In the genomic region with DNA sequence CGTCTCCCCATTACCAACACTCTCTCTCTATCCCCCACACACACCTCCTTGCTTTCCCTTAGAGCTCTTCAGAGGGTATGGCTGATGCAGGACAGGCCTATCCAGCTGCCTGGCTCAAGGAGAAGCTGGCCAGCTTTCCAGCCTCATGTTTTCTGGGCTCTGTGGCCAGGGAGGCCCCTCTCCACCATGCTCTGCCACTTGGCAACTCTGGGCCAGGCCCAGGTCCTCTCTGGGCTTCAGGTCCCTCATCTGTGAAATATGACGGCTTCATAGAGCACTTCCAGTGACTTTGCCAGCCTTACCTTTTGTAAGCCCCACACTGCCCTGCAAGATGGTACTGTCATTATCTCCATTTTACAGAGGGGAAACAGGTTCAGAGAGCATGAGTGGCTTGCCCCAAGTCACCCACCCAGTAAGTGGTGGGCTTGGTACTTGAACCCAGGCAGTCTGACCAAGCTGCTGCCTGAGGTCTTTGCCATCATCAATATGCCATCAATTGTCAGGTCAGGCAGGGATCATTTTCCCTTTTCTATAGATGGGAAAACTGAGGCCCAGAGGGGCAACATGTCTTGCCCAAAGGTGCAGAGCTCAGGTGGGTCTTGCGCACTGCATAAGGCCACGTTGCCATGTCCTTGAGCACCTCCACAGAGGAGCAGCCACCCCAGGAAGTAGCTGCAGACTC, we compare ENCODE assay signal across 16 cellular contexts. TPM values are rescaled to one million over a fixed set of nuclear protein-coding genes. Genes with fewer than 3 reads are reported as not detected.
DNase-seq lines count a peak whose midpoint lies in the region; ATAC-seq and TF ChIP-seq lines count a peak whose summit lies in the region.
"Had no signal": no experiment of that assay in that cellular context is flagged by ENCODE, and none has a peak within 500 bp of the region (broad histone marks: within the 10 kb centered on the region; RNA-seq: fewer than 3 reads in every experiment).

No MANE protein-coding gene starts in this region.

- DNase-seq in activated naive CD8-positive, alpha-beta T cell treated with anti-CD3 and anti-CD28 coated beads, Interleukin-2, amount 10 ng/mL, durations not matched to agents 7 days and 5 days, result no peak
- DNase-seq in osteoblast (ENCODE audit: insufficient read length, low spot score, missing footprints), result peak; percentile 48
- no peak for DNase-seq in NCI-H2107 (lab: John Stamatoyannopoulos, UW)
- DNase-seq in PC-9, result no peak
- no peak for DNase-seq in KBM-7
- no peak for DNase-seq in NCI-H128 (lab: John Stamatoyannopoulos, UW; ENCODE audit: unreplicated experiment)
- DNase-seq: activated CD4-positive, alpha-beta T cell treated with anti-CD3 and anti-CD28 coated beads for 4 hours; effector CD4-positive, alpha-beta T cell; gastrocnemius medialis; NCI-H1048; NCI-H524 treated with DMSO at 0.1 percent for 48 hours; stimulated activated CD4-positive, alpha-beta T cell treated with anti-CD3 and anti-CD28 coated beads, Interleukin-1b, Interleukin-23, amount 100 ng/mL, for 48 hours had no signal

- ATAC-seq in activated naive CD8-positive, alpha-beta T cell treated with anti-CD3 and anti-CD28 coated beads, Interleukin-2, amount 10 ng/mL, durations not matched to agents 7 days and 5 days (ENCODE audit: low read depth), result no peak
- ATAC-seq: gastrocnemius medialis had no signal

- H3K27ac Mint-ChIP-seq in IgD-negative memory B cell, result peak overlapping the region; percentile 73 to 95 (median 83)
- peak overlapping the region; percentile 93 for H3K27ac Mint-ChIP-seq in activated naive CD8-positive, alpha-beta T cell treated with anti-CD3 and anti-CD28 coated beads, Interleukin-2, amount 10 ng/mL, durations not matched to agents 7 days and 5 days

- intact Hi-C loops in PC-9 (cut with micrococcal nuclease; ENCODE audit: unreplicated experiment), result no loop called here

- CTCF ChIA-PET in PC-9 (lab: Charles Lee), result no interaction called here

- no peaks in the 10 kb centered on the region for H3K36me3 Mint-ChIP-seq in IgD-negative memory B cell
- H3K36me3 Mint-ChIP-seq in activated naive CD8-positive, alpha-beta T cell treated with anti-CD3 and anti-CD28 coated beads, Interleukin-2, amount 10 ng/mL, durations not matched to agents 7 days and 5 days, result peaks cover 6% of the 10 kb centered on the region

- H3K4me1 Mint-ChIP-seq in IgD-negative memory B cell, result peaks cover 40 to 64% (median 59%) of the 10 kb centered on the region in 3 donors
- peaks cover 78% of the 10 kb centered on the region for H3K4me1 Mint-ChIP-seq in activated naive CD8-positive, alpha-beta T cell treated with anti-CD3 and anti-CD28 coated beads, Interleukin-2, amount 10 ng/mL, durations not matched to agents 7 days and 5 days

- H3K9me3 Mint-ChIP-seq in IgD-negative memory B cell, result no peaks in the 10 kb centered on the region
- no peaks in the 10 kb centered on the region for H3K9me3 Mint-ChIP-seq in activated naive CD8-positive, alpha-beta T cell treated with anti-CD3 and anti-CD28 coated beads, Interleukin-2, amount 10 ng/mL, durations not matched to agents 7 days and 5 days

- H3K79me2 ChIP-seq in DOHH2 (ENCODE audit: control insufficient read depth, low read length) (no peaks in the 10 kb centered on the region; the same call in 1 of the 2 replicates), osteoblast (ENCODE audit: insufficient read depth, low read length) (no peaks in the 10 kb centered on the region), PC-9 (ENCODE audit: low read depth) (no peaks in the 10 kb centered on the region)
- H3K79me2 ChIP-seq: parathyroid adenoma had no signal

- H3K9me3 ChIP-seq in DOHH2 (ENCODE audit: control insufficient read depth, insufficient read depth, low read length), result no peaks in the 10 kb centered on the region
- no peaks in the 10 kb centered on the region for H3K9me3 ChIP-seq in osteoblast (ENCODE audit: low read depth, low read length)
- H3K9me3 ChIP-seq in PC-9 (ENCODE audit: insufficient read depth, low read depth), result no peaks in the 10 kb centered on the region
- H3K9me3 ChIP-seq: gastrocnemius medialis, SJSA1 had no signal

- H3K4me2 ChIP-seq in DOHH2 (ENCODE audit: low read length), result peak overlapping the region; percentile 87
- no peak overlapping the region for H3K4me2 ChIP-seq in osteoblast (ENCODE audit: insufficient read depth, low read length)
- no peak overlapping the region for H3K4me2 ChIP-seq in PC-9

- BruUV-seq in PC-9 (replicated peaks; lab: Mats Ljungman, UMichigan), result no TSS peak

- no peak for TF ChIP-seq CTCF in DOHH2 (IDR thresholded peaks at IDR 0.05; ENCODE audit: low read depth, low read length, poor library complexity, severe bottlenecking)
- no peak for TF ChIP-seq CTCF in osteoblast (IDR thresholded peaks at IDR 0.05; ENCODE audit: extremely low read depth, low read depth, low read length)
- TF ChIP-seq CTCF in PC-9 (conservative IDR thresholded peaks at IDR 0.05), result no peak

- no peaks in the 10 kb centered on the region for H3K9me2 ChIP-seq in DOHH2 (replicated peaks; ENCODE audit: control insufficient read depth, low read length)
- H3K9me2 ChIP-seq in PC-9 (ENCODE audit: insufficient read depth), result no peaks in the 10 kb centered on the region

- H3K36me3 ChIP-seq in DOHH2 (ENCODE audit: control insufficient read depth, low read length) (no peaks in the 10 kb centered on the region), osteoblast (ENCODE audit: insufficient read depth, low read length) (no peaks in the 10 kb centered on the region), PC-9 (ENCODE audit: low read depth) (no peaks in the 10 kb centered on the region)
- H3K36me3 ChIP-seq: gastrocnemius medialis, SJSA1 had no signal

- H3K4me3 ChIP-seq in DOHH2 (ENCODE audit: low read length) (peak overlapping the region; percentile 69), osteoblast (ENCODE audit: insufficient read depth, low read length) (no peak overlapping the region), PC-9 (no peak overlapping the region)
- H3K4me3 ChIP-seq: gastrocnemius medialis, SJSA1 had no signal

- H3F3A ChIP-seq in DOHH2 (ENCODE audit: control insufficient read depth, insufficient read depth) (peaks cover 32% of the 10 kb centered on the region), PC-9 (ENCODE audit: insufficient read depth, low read depth) (peaks cover 3% of the 10 kb centered on the region; the same call in 1 of the 2 replicates)

- H3K27me3 ChIP-seq in DOHH2 (ENCODE audit: control insufficient read depth, low read length) (no peaks in the 10 kb centered on the region), osteoblast (ENCODE audit: insufficient read depth, low read length) (peaks cover 23% of the 10 kb centered on the region), PC-9 (ENCODE audit: insufficient read depth, low read depth) (0 out of 2 replicates have a peak, but pooled peaks cover 7% of the 10 kb centered on the region)
- H3K27me3 ChIP-seq: gastrocnemius medialis, SJSA1 had no signal

- peak overlapping the region; percentile 85 to 99 (median 95) for H3K4me3 Mint-ChIP-seq in IgD-negative memory B cell
- H3K4me3 Mint-ChIP-seq in activated naive CD8-positive, alpha-beta T cell treated with anti-CD3 and anti-CD28 coated beads, Interleukin-2, amount 10 ng/mL, durations not matched to agents 7 days and 5 days, result peak overlapping the region; percentile 88

- peak overlapping the region; percentile 69 for H3K27ac ChIP-seq in DOHH2 (ENCODE audit: low read depth, low read length)
- no peak overlapping the region for H3K27ac ChIP-seq in osteoblast (ENCODE audit: low read depth, low read length)
- no peak overlapping the region for H3K27ac ChIP-seq in PC-9
- H3K27ac ChIP-seq: gastrocnemius medialis, parathyroid adenoma, SJSA1 had no signal

- H4K20me1 ChIP-seq in DOHH2 (ENCODE audit: control insufficient read depth, insufficient read depth, low read depth, low read length) (peaks cover 5% of the 10 kb centered on the region; the same call in 1 of the 2 replicates), osteoblast (ENCODE audit: insufficient read depth, low read length) (no peaks in the 10 kb centered on the region), PC-9 (ENCODE audit: insufficient read depth) (no peaks in the 10 kb centered on the region)

- in situ Hi-C loops in KBM-7 (cut with MboI; ENCODE audit: low pct_unique_long_range_greater_than_20kb, low sequenced_read_pairs), result no loop called here

- peaks cover 94% of the 10 kb centered on the region for H3K4me1 ChIP-seq in DOHH2 (ENCODE audit: control insufficient read depth, low read length)
- peaks cover 3% of the 10 kb centered on the region for H3K4me1 ChIP-seq in osteoblast (ENCODE audit: insufficient read depth, low read length)
- H3K4me1 ChIP-seq in PC-9 (replicated peaks; ENCODE audit: insufficient read depth), result no peaks in the 10 kb centered on the region; the same call in 1 of the 2 replicates

- POLR2A ChIA-PET in activated naive CD8-positive, alpha-beta T cell treated with anti-CD3 and anti-CD28 coated beads, Interleukin-2, amount 10 ng/mL, durations not matched to agents 7 days and 5 days (lab: Charles Lee), result interaction anchor here (0.9 to 1.9 kb wide), 14 partner anchors 8 to 95 kb away, joined by 3 to 13 read pairs (median 4); a partner anchor contains a TSS
- POLR2A ChIA-PET in PC-9 (lab: Charles Lee; ENCODE audit: unreplicated experiment), result no interaction called here

- no peak overlapping the region for H2AFZ ChIP-seq in osteoblast (ENCODE audit: low read length)
- no peak overlapping the region for H2AFZ ChIP-seq in PC-9
- H2AFZ ChIP-seq: parathyroid adenoma had no signal

- peaks cover 2% of the 10 kb centered on the region for H3K27me3 Mint-ChIP-seq in IgD-negative memory B cell
- H3K27me3 Mint-ChIP-seq in activated naive CD8-positive, alpha-beta T cell treated with anti-CD3 and anti-CD28 coated beads, Interleukin-2, amount 10 ng/mL, durations not matched to agents 7 days and 5 days, result no peaks in the 10 kb centered on the region

RNA-seq across cellular contexts. Expression of a gene that starts 0.5 kb away (rescaled TPM):
- 33.5 TPM for polyA plus RNA-seq in IgD-negative memory B cell
- total RNA-seq in activated naive CD8-positive, alpha-beta T cell treated with anti-CD3 and anti-CD28 coated beads, Interleukin-2, amount 10 ng/mL, durations not matched to agents 7 days and 5 days, result 10 to 100 TPM; 14.3 to 15.7 TPM
- not detected in 2 replicates for total RNA-seq in osteoblast
- not detected in 2 replicates for total RNA-seq in PC-9 (2021)
- total RNA-seq: gastrocnemius medialis, SJSA1 had no signal

RNA-seq across cellular contexts. Expression of a gene that starts 5.5 kb away (rescaled TPM):
- 15.1 TPM for polyA plus RNA-seq in IgD-negative memory B cell
- total RNA-seq in activated naive CD8-positive, alpha-beta T cell treated with anti-CD3 and anti-CD28 coated beads, Interleukin-2, amount 10 ng/mL, durations not matched to agents 7 days and 5 days, result 10 to 100 TPM; 11.3 to 15.1 TPM
- total RNA-seq in osteoblast (9.8 and 10.6 TPM in 2 replicates), PC-9 (2021) (8.1 and 11.8 TPM in 2 replicates)

RNA-seq across cellular contexts. Expression of a gene that starts 55.6 kb away (rescaled TPM):
- 0.46 TPM for polyA plus RNA-seq in IgD-negative memory B cell
- 1 to 10 TPM; 6.3 to 6.4 TPM for total RNA-seq in activated naive CD8-positive, alpha-beta T cell treated with anti-CD3 and anti-CD28 coated beads, Interleukin-2, amount 10 ng/mL, durations not matched to agents 7 days and 5 days
- total RNA-seq in osteoblast, result 27.1 and 29.0 TPM in 2 replicates
- total RNA-seq in PC-9 (2021), result 27.4 and 38.7 TPM in 2 replicates

Comparison
In these comparisons a context has a peak if more than half of its experiments do, and no peak if none do; other contexts are left out.
1. RNA of a gene that starts 0.5 kb away (total RNA-seq): 14.3 to 15.7 TPM in activated naive CD8-positive, alpha-beta T cell treated with anti-CD3 and anti-CD28 coated beads, Interleukin-2, amount 10 ng/mL, durations not matched to agents 7 days and 5 days; not detected in osteoblast and not detected in PC-9; every median in the first group is over 10 times any median in the second.